32 cellular contexts compared by ENCODE assay signal in genomic region chr9:136640176-136641086, GRCh38. TPM values are rescaled to one million over a fixed set of nuclear protein-coding genes. Genes with fewer than 3 reads are reported as not detected.
DNase-seq lines count a peak whose midpoint lies in the region; ATAC-seq, FAIRE-seq and TF ChIP-seq lines count a peak whose summit lies in the region.
"Had no signal": no experiment of that assay in that cellular context is flagged by ENCODE, and none has a peak within 500 bp of the region (broad histone marks: within the 10 kb centered on the region; RNA-seq: fewer than 3 reads in every experiment).

No MANE protein-coding gene starts in this region.

- TF ChIP-seq CTCF in GM23338 (conservative IDR thresholded peaks at IDR 0.05; ENCODE audit: low read depth in 2 of 2) (no peak), K562 (IDR thresholded peaks at IDR 0.05 in 2 of 3, conservative IDR thresholded peaks at IDR 0.05 in 1 of 3; ENCODE audit: insufficient read depth in 2 of 3, low read depth in 1 of 3, low read length in 3 of 3) (no peak), right lobe of liver (IDR thresholded peaks at IDR 0.05) (no peak)

- H3K9me1 ChIP-seq in K562 (ENCODE audit: control insufficient read depth, insufficient read depth, low read length), result no peaks in the 10 kb centered on the region

- POLR2A ChIA-PET in K562 (lab: Yijun Ruan, JAX), result no interaction called here

- H3K4me3 Mint-ChIP-seq in GM23338, result no peak overlapping the region
- H3K4me3 Mint-ChIP-seq: activated CD4-positive, alpha-beta T cell treated with anti-CD3 and anti-CD28 coated beads for 36 hours; CD4-positive, alpha-beta T cell had no signal

- H3K9me2 ChIP-seq in GM23338 (ENCODE audit: insufficient read depth), result no peaks in the 10 kb centered on the region

- H3K79me2 ChIP-seq in GM23338 (replicated peaks; ENCODE audit: insufficient read depth) (no peaks in the 10 kb centered on the region), K562 (ENCODE audit: control insufficient read depth, insufficient read depth, low read length) (peaks cover 12% of the 10 kb centered on the region)

- H3K27me3 Mint-ChIP-seq in GM23338 (ENCODE audit: insufficient read depth, low read depth, poor library complexity), result peaks cover 2% of the 10 kb centered on the region

- H3K36me3 ChIP-seq in GM23338 (ENCODE audit: insufficient read depth), result no peaks in the 10 kb centered on the region
- no peaks in the 10 kb centered on the region for H3K36me3 ChIP-seq in K562 (ENCODE audit: control insufficient read depth, insufficient read depth, low read length)
- H3K36me3 ChIP-seq in right lobe of liver, result no peaks in the 10 kb centered on the region
- no peaks in the 10 kb centered on the region for H3K36me3 ChIP-seq in skeletal muscle satellite cell (ENCODE audit: insufficient read depth, low read length)
- H3K36me3 ChIP-seq: esophagus squamous epithelium, gastroesophageal sphincter, lower lobe of right lung, uterus had no signal

- H3K4me3 ChIP-seq in GM23338 (no peak overlapping the region), K562 (no peak overlapping the region), right lobe of liver (no peak overlapping the region), skeletal muscle satellite cell (ENCODE audit: low read length) (peak overlapping the region; percentile 49)
- H3K4me3 ChIP-seq: esophagus squamous epithelium, gastroesophageal sphincter, GM12878, lower lobe of right lung, uterus had no signal

- TF ChIP-seq EP300 in K562 (IDR thresholded peaks at IDR 0.05; ENCODE audit: low read length), result no peak

- H2AFZ ChIP-seq in GM23338, result peak overlapping the region; percentile 18; the same call in 1 of the 2 replicates
- peak overlapping the region; percentile 12 for H2AFZ ChIP-seq in K562 (ENCODE audit: low read depth, low read length)

- H3K4me1 Mint-ChIP-seq in GM23338, result peaks cover 4% of the 10 kb centered on the region; the same call in 1 of the 3 replicates
- H3K4me1 Mint-ChIP-seq: activated CD4-positive, alpha-beta T cell treated with anti-CD3 and anti-CD28 coated beads for 36 hours had no signal

- in situ Hi-C loops in K562 (cut with MboI) (loop anchor here (25.0 kb wide), 1 partner anchor 303 kb away; the partner anchor contains the start of gene GPSM1), G401 (cut with HindIII; ENCODE audit: low sequenced_read_pairs) (no loop called here)

- ATAC-seq in GM23338 (no peak), K562 (no peak), right lobe of liver (no peak), HG02623 (IDR thresholded peaks at IDR 0.05; ENCODE audit: unreplicated experiment) (no peak), HG02759 (IDR thresholded peaks at IDR 0.05; ENCODE audit: unreplicated experiment) (no peak)
- ATAC-seq: activated CD4-positive, alpha-beta T cell treated with anti-CD3 and anti-CD28 coated beads for 36 hours; gastroesophageal sphincter; GM12878; lower lobe of right lung; SK-N-SH treated with all-trans-retinoic acid at 6 μM for 48 hours had no signal

- no peaks in the 10 kb centered on the region for H3K9me3 Mint-ChIP-seq in GM23338
- H3K9me3 Mint-ChIP-seq: CD4-positive, alpha-beta T cell had no signal

- 52% methylated on average over 25 of the region's 31 CpGs for WGBS in K562 (ENCODE audit: insufficient coverage, low coverage, missing lambda C conversion rate)
- 74% methylated on average over 18 of the region's 31 CpGs for WGBS in right lobe of liver (ENCODE audit: insufficient coverage, low coverage, low lambda C conversion rate, missing lambda C conversion rate)

- H3K4me2 ChIP-seq in GM23338, result no peak overlapping the region
- H3K4me2 ChIP-seq in K562 (ENCODE audit: insufficient read depth, low read length), result no peak overlapping the region
- peak overlapping the region; percentile 47 for H3K4me2 ChIP-seq in skeletal muscle satellite cell (ENCODE audit: low read length)

- H3K4me1 ChIP-seq in GM23338 (ENCODE audit: insufficient read depth) (no peaks in the 10 kb centered on the region; the same call in 1 of the 2 replicates), K562 (replicated peaks in 1 of 2; ENCODE audit: control insufficient read depth in 2 of 2, insufficient read depth in 2 of 2, low read length in 2 of 2) (peaks cover 20 to 42% of the 10 kb centered on the region in 2 experiments), right lobe of liver (peaks cover 0 to 23% (median 8%) of the 10 kb centered on the region in 4 donors), skeletal muscle satellite cell (ENCODE audit: control insufficient read depth, insufficient read depth, low read length) (peaks cover 28% of the 10 kb centered on the region)
- H3K4me1 ChIP-seq: uterus had no signal

- no peak for TF ChIP-seq RAD21 in K562 (CRISPR knock-in tag; conservative IDR thresholded peaks at IDR 0.05 in 1 of 2, IDR thresholded peaks at IDR 0.05 in 1 of 2)

- no peaks in the 10 kb centered on the region for H3K27me3 ChIP-seq in GM23338 (ENCODE audit: insufficient read depth)
- no peaks in the 10 kb centered on the region; a peak in 1 of 5 replicates for H3K27me3 ChIP-seq in K562 (ENCODE audit: control insufficient read depth in 2 of 2, insufficient read depth in 2 of 2, low read length in 2 of 2)
- no peaks in the 10 kb centered on the region for H3K27me3 ChIP-seq in right lobe of liver
- H3K27me3 ChIP-seq in skeletal muscle satellite cell (ENCODE audit: control insufficient read depth, insufficient read depth, low read length), result peaks cover 36% of the 10 kb centered on the region

- no peak overlapping the region for H3K27ac Mint-ChIP-seq in GM23338
- H3K27ac Mint-ChIP-seq: activated CD4-positive, alpha-beta T cell treated with anti-CD3 and anti-CD28 coated beads for 36 hours; CD4-positive, alpha-beta T cell had no signal

- no peak overlapping the region for H3K27ac ChIP-seq in GM23338 (ENCODE audit: low read depth)
- no peak overlapping the region for H3K27ac ChIP-seq in K562 (ENCODE audit: extremely low read depth, low read depth, low read length)
- peak overlapping the region in 2 of 3 donors; percentile 8 to 37 for H3K27ac ChIP-seq in right lobe of liver
- H3K27ac ChIP-seq: gastroesophageal sphincter, lower lobe of right lung, uterus had no signal

- H3F3A ChIP-seq in GM23338 (replicated peaks; ENCODE audit: low read depth), result no peaks in the 10 kb centered on the region; the same call in 1 of the 2 replicates

- DNase-seq in GM23338 (ENCODE audit: low spot score), result no peak
- DNase-seq in K562 (ENCODE audit: extremely low read depth in 1 of 4, low spot score in 3 of 4), result no peak
- DNase-seq in right lobe of liver, result no peak
- no peak for DNase-seq in urothelium cell line (ENCODE audit: low spot score)
- no peak for DNase-seq in G401 (ENCODE audit: low spot score)
- DNase-seq: activated CD4-positive, alpha-beta T cell treated with anti-CD3 and anti-CD28 coated beads for 36 hours; activated effector memory CD4-positive, alpha-beta T cell treated with anti-CD3 and anti-CD28 coated beads, Interleukin-2, amount 50 U/mL, for 16 hours; activated T-cell treated with anti-CD3 and anti-CD28 coated beads for 4 hours; caudate nucleus; CD4-positive, alpha-beta T cell; cortex of kidney; esophagus squamous epithelium; islet precursor cell; Kasumi-1; lower lobe of right lung; MV-4-11; NCI-H1436 treated with DMSO at 0.1 percent for 48 hours; NCI-H2107; NCI-H446 treated with DMSO at 0.1 percent for 48 hours; stimulated activated CD4-positive, alpha-beta T cell treated with anti-CD3 and anti-CD28 coated beads, Interleukin-12 subunit alpha, Interleukin-12 subunit beta, amount 100 ng/mL, for 4 hours; stimulated activated CD4-positive, alpha-beta T cell treated with anti-CD3 and anti-CD28 coated beads, Interleukin-4, amount 100 ng/mL, for 1 hour; substantia nigra; T-helper 2 cell had no signal

- CTCF ChIA-PET in K562 (lab: Yijun Ruan, JAX; ENCODE audit: low intra/inter-chr PET ratio), result no interaction called here

- no peak for FAIRE-seq in K562 (lab: Jason Lieb, UNC)
- FAIRE-seq in urothelium cell line (lab: Jason Lieb, UNC), result no peak
- FAIRE-seq: astrocyte, GM12878 had no signal

- H3K9ac ChIP-seq in K562 (ENCODE audit: insufficient read depth in 1 of 2, low read depth in 2 of 2, low read length in 2 of 2) (peak overlapping the region in 1 of 2 experiments; percentile 54; a peak in 2 of 4 replicates), skeletal muscle satellite cell (ENCODE audit: low read depth, low read length) (no peak overlapping the region)

- no peaks in the 10 kb centered on the region for H3K9me3 ChIP-seq in K562 (replicated peaks; ENCODE audit: control insufficient read depth, insufficient read depth, low read depth, low read length)
- no peaks in the 10 kb centered on the region for H3K9me3 ChIP-seq in right lobe of liver
- H3K9me3 ChIP-seq in skeletal muscle satellite cell (replicated peaks; ENCODE audit: low read length), result no peaks in the 10 kb centered on the region
- H3K9me3 ChIP-seq: esophagus squamous epithelium, gastroesophageal sphincter, lower lobe of right lung, uterus had no signal

- H3K36me3 Mint-ChIP-seq in GM23338 (ENCODE audit: low read depth), result no peaks in the 10 kb centered on the region

- intact Hi-C loops in K562 (cut with micrococcal nuclease) (no loop called here), right lobe of liver (cut with DNase I) (loop anchor here in 1 of 2 donors (10.0 kb wide), 1 partner anchor 296 kb away; no protein-coding TSS in a partner anchor)

- no peaks in the 10 kb centered on the region for H4K20me1 ChIP-seq in GM23338 (replicated peaks; ENCODE audit: insufficient read depth)
- no peaks in the 10 kb centered on the region for H4K20me1 ChIP-seq in K562 (replicated peaks; ENCODE audit: control insufficient read depth, insufficient read depth, low read length)

- no TSS peak for BruUV-seq in K562 (replicated peaks; lab: Mats Ljungman, UMichigan)

- TF ChIP-seq POLR2A in K562 (conservative IDR thresholded peaks at IDR 0.05), result no peak
- TF ChIP-seq POLR2A in right lobe of liver (IDR thresholded peaks at IDR 0.05), result no peak

RNA-seq across cellular contexts. Expression of gene EGFL7, which starts 22.3 kb away (rescaled TPM):
- 56.1 and 60.8 TPM in 2 replicates for total RNA-seq in GM23338 (2014; rRNA removed; shearing (Covaris generic))
- polyA plus RNA-seq in GM23338 (2016; fragmentation: Nextera tagmentation; extraction: Ambion mirVana) (38.2 and 44.4 TPM in 2 replicates), K562 (2011; rRNA removed) (220 and 305 TPM in 2 replicates), K562 (2014; fragmentation: Illumina TruSeq; extraction: Trizol) (16.3 and 110 TPM in 2 replicates), K562 (2014; fragmentation: Nextera tagmentation; extraction: Ambion mirVana) (10 to 100 TPM in 1 of 2 experiments, 1 to 10 TPM in 1; 1.5 to 10.9 TPM), K562 (2014; rRNA removed) (286 and 294 TPM in 2 replicates)
- total RNA-seq in K562 (2011; cell fraction: chromatin; rRNA removed; ENCODE audit: low replicate concordance), result 149 and 838 TPM in 2 replicates
- total RNA-seq in K562 (2011; cell fraction: nucleolus; rRNA removed), result 1,169 and 1,462 TPM in 2 replicates
- total RNA-seq in K562 (2011; cell fraction: nucleoplasm; rRNA removed), result 493 and 520 TPM in 2 replicates
- total RNA-seq in K562 (2014; rRNA removed) (217 and 294 TPM in 2 replicates), K562 (2014; rRNA removed; fragmentation: Illumina TruSeq; extraction: Trizol) (6.6 and 10.2 TPM in 2 replicates), K562 (2015; rRNA removed; fragmentation: Illumina TruSeq; extraction: Trizol) (55.3 and 55.5 TPM in 2 replicates), K562 (2021) (213 and 225 TPM in 2 replicates), right lobe of liver (10 to 100 TPM; 26.7 to 54.2 (median 45.8) TPM)
- polyA plus RNA-seq in K562 (2011; cell fraction: cytosol; rRNA removed), result 390 and 1,175 TPM in 2 replicates
- polyA plus RNA-seq in K562 (2011; cell fraction: nucleus; rRNA removed), result 1,734 and 4,262 TPM in 2 replicates
- polyA plus RNA-seq in K562 (2012), result 148 and 194 TPM in 2 replicates
- polyA minus RNA-seq in K562 (2011; rRNA and poly(A)+ RNA removed), result 33.5 and 52.0 TPM in 2 replicates
- 222 and 294 TPM in 2 replicates for polyA minus RNA-seq in K562 (2011; cell fraction: cytosol; rRNA and poly(A)+ RNA removed)
- 630 and 998 TPM in 2 replicates for polyA minus RNA-seq in K562 (2011; cell fraction: nucleus; rRNA and poly(A)+ RNA removed)
- total RNA-seq in skeletal muscle satellite cell (2012; rRNA removed), result 5.7 and 9.4 TPM in 2 replicates
- 140 and 142 TPM in 2 replicates for total RNA-seq in G401 (2014; rRNA removed; shearing (Covaris generic))
- total RNA-seq: CD4-positive, alpha-beta T cell; OCI-LY7 had no signal

RNA-seq across cellular contexts. Expression of gene AGPAT2, which starts 46.8 kb away (rescaled TPM):
- 33.3 and 44.7 TPM in 2 replicates for total RNA-seq in GM23338 (2014; rRNA removed; shearing (Covaris generic))
- 31.8 and 34.4 TPM in 2 replicates for polyA plus RNA-seq in GM23338 (2016; fragmentation: Nextera tagmentation; extraction: Ambion mirVana)
- 18.6 and 52.7 TPM in 2 replicates for total RNA-seq in K562 (2011; cell fraction: chromatin; rRNA removed; ENCODE audit: low replicate concordance)
- total RNA-seq in K562 (2011; cell fraction: nucleolus; rRNA removed), result 77.5 and 84.7 TPM in 2 replicates
- 39.6 and 45.3 TPM in 2 replicates for total RNA-seq in K562 (2011; cell fraction: nucleoplasm; rRNA removed)
- total RNA-seq in K562 (2014; rRNA removed), result 45.5 and 56.5 TPM in 2 replicates
- 7.2 and 8.5 TPM in 2 replicates for total RNA-seq in K562 (2014; rRNA removed; fragmentation: Illumina TruSeq; extraction: Trizol)
- total RNA-seq in K562 (2015; rRNA removed; fragmentation: Illumina TruSeq; extraction: Trizol), result 27.7 and 31.8 TPM in 2 replicates
- total RNA-seq in K562 (2021), result 52.6 and 54.5 TPM in 2 replicates
- polyA plus RNA-seq in K562 (2011; rRNA removed), result 17.3 and 25.4 TPM in 2 replicates
- 37.8 and 64.3 TPM in 2 replicates for polyA plus RNA-seq in K562 (2011; cell fraction: cytosol; rRNA removed)
- polyA plus RNA-seq in K562 (2011; cell fraction: nucleus; rRNA removed), result 26.1 and 33.3 TPM in 2 replicates
- 34.3 and 52.5 TPM in 2 replicates for polyA plus RNA-seq in K562 (2012)
- polyA plus RNA-seq in K562 (2014; fragmentation: Illumina TruSeq; extraction: Trizol), result 23.9 and 38.6 TPM in 2 replicates
- under 1 TPM; 0.13 to 0.45 TPM for polyA plus RNA-seq in K562 (2014; fragmentation: Nextera tagmentation; extraction: Ambion mirVana)
- polyA plus RNA-seq in K562 (2014; rRNA removed), result 47.1 and 51.9 TPM in 2 replicates
- polyA minus RNA-seq in K562 (2011; rRNA and poly(A)+ RNA removed), result 10.0 and 12.2 TPM in 2 replicates
- polyA minus RNA-seq in K562 (2011; cell fraction: cytosol; rRNA and poly(A)+ RNA removed), result 19.5 and 23.0 TPM in 2 replicates
- 21.4 and 30.0 TPM in 2 replicates for polyA minus RNA-seq in K562 (2011; cell fraction: nucleus; rRNA and poly(A)+ RNA removed)
- total RNA-seq in right lobe of liver, result 100 to 1,000 TPM; 117 to 379 (median 184) TPM
- total RNA-seq in skeletal muscle satellite cell (2012; rRNA removed), result 35.0 and 38.4 TPM in 2 replicates
- total RNA-seq in G401 (2014; rRNA removed; shearing (Covaris generic)), result 128 and 140 TPM in 2 replicates

Comparison
In these comparisons a context has a peak if more than half of its experiments do, and no peak if none do; other contexts are left out.
1. H3K27ac ChIP-seq: peak in right lobe of liver (2 of 3); none in GM23338 (single experiment) and K562 (single experiment).